13 cellular contexts compared by ENCODE assay signal in genomic region chr3:189839576-189839975, GRCh38.
DNase-seq lines count a peak whose midpoint lies in the region; ATAC-seq and TF ChIP-seq lines count a peak whose summit lies in the region.
"Had no signal": no experiment of that assay in that cellular context is flagged by ENCODE, and none has a peak within 500 bp of the region (broad histone marks: within the 10 kb centered on the region; RNA-seq: fewer than 3 reads in every experiment).

No MANE protein-coding gene starts in this region.

- no peak for ATAC-seq in GM19467 (IDR thresholded peaks at IDR 0.05; ENCODE audit: unreplicated experiment)
- ATAC-seq: activated CD4-positive, CD25-positive, alpha-beta regulatory T cell treated with anti-CD3 and anti-CD28 coated beads, Interleukin-2, amount 50 U/mL, for 24 hours had no signal

- no peak overlapping the region for H3K4me3 ChIP-seq in epithelial cell of esophagus (ENCODE audit: low read length)

- DNase-seq in EH (ENCODE audit: low read depth) (peak; percentile 20), MV-4-11 (lab: John Stamatoyannopoulos, UW) (peak; percentile 84), epithelial cell of esophagus (ENCODE audit: low read depth) (peak; percentile 87), non-pigmented ciliary epithelial cell (ENCODE audit: low read depth) (peak; percentile 69), DMS79 (lab: John Stamatoyannopoulos, UW) (no peak), HPDE6-E6E7 (ENCODE audit: extremely low spot score) (no peak), posterior cingulate gyrus (no peak)
- DNase-seq: CD4-positive, alpha-beta T cell; hippocampal formation; NCI-H2081 treated with DMSO at 0.1 percent for 48 hours; SHP77 treated with DMSO at 0.1 percent for 48 hours had no signal

- no peak for TF ChIP-seq CTCF in epithelial cell of esophagus (IDR thresholded peaks at IDR 0.05; ENCODE audit: insufficient read depth, low read depth, low read length, missing control alignments)

- intact Hi-C loops in posterior cingulate gyrus (cut with DNase I), result no loop called here

Comparison
In these comparisons a context has a peak if more than half of its experiments do, and no peak if none do; other contexts are left out.
1. DNase-seq: peak in EH (single experiment), MV-4-11 (single experiment), epithelial cell of esophagus (single experiment) and non-pigmented ciliary epithelial cell (single experiment); none in DMS79 (single experiment), HPDE6-E6E7 (single experiment) and posterior cingulate gyrus (0 of 10).